In genomic region chr13:112885782-112886268, GRCh38 we compare ENCODE assay signal across 1 cellular context.
TF ChIP-seq lines count a peak whose summit lies in the region.

No MANE protein-coding gene starts in this region.

TF ChIP-seq in HEK293, 187 proteins besides CTCF, POLR2A, EP300 and RAD21 (continued from another document):
- no peak for TF ChIP-seq ZNF692 (tag by site-specific recombination; IDR thresholded peaks at IDR 0.05)
- no peak for TF ChIP-seq ZNF621 (tag by site-specific recombination; IDR thresholded peaks at IDR 0.05)
- TF ChIP-seq ZFP69B (tag by site-specific recombination; IDR thresholded peaks at IDR 0.05): no peak
- no peak for TF ChIP-seq PBX3 (CRISPR knock-in tag; IDR thresholded peaks at IDR 0.05)
- TF ChIP-seq ZNF266 (tag by site-specific recombination; IDR thresholded peaks at IDR 0.05; ENCODE audit: low read depth): no peak
- peak; percentile 92 for TF ChIP-seq ZBTB8A (tag by site-specific recombination; IDR thresholded peaks at IDR 0.05)
- TF ChIP-seq KLF9 (tag by site-specific recombination; IDR thresholded peaks at IDR 0.05; ENCODE audit: low read depth): peak; percentile 87
